18 cellular contexts compared by ENCODE assay signal in genomic region chr5:150283904-150284303, GRCh38. TPM values are rescaled to one million over a fixed set of nuclear protein-coding genes. Genes with fewer than 3 reads are reported as not detected.
DNase-seq lines count a peak whose midpoint lies in the region; TF ChIP-seq lines count a peak whose summit lies in the region.
"Had no signal": no experiment of that assay in that cellular context is flagged by ENCODE, and none has a peak within 500 bp of the region (broad histone marks: within the 10 kb centered on the region; RNA-seq: fewer than 3 reads in every experiment).

No MANE protein-coding gene starts in this region.

- no peaks in the 10 kb centered on the region for H3K9me3 ChIP-seq in neural progenitor cell (ENCODE audit: low read depth)
- H3K9me3 ChIP-seq: HAP-1 had no signal

- peak overlapping the region; percentile 11 for H3K27ac Mint-ChIP-seq in neural progenitor cell
- H3K27ac Mint-ChIP-seq: B cell; CD4-positive, alpha-beta memory T cell; GM23338; HFFc6; IgD-negative memory B cell had no signal

- DNase-seq in dorsolateral prefrontal cortex = no peak
- no peak for DNase-seq in neural progenitor cell (ENCODE audit: low spot score)
- no peak for DNase-seq in Kasumi-1 (lab: John Stamatoyannopoulos, UW)
- DNase-seq in AG08395 (ENCODE audit: low spot score) = no peak
- DNase-seq in middle frontal gyrus (ENCODE audit: extremely low spot score, low spot score) = no peak
- DNase-seq: ACHN; CD4-positive, alpha-beta memory T cell; DMS79 treated with DMSO at 0.1 percent for 48 hours; EL; HFFc6 had no signal

- no peaks in the 10 kb centered on the region for H3K36me3 Mint-ChIP-seq in neural progenitor cell
- H3K36me3 Mint-ChIP-seq: CD4-positive, alpha-beta memory T cell; IgD-negative memory B cell had no signal

- H3K4me3 Mint-ChIP-seq in neural progenitor cell = no peak overlapping the region
- H3K4me3 Mint-ChIP-seq: B cell; CD4-positive, alpha-beta memory T cell; GM23338; HFFc6; IgD-negative memory B cell had no signal

- H3K9ac ChIP-seq in neural progenitor cell = no peak overlapping the region

- no peaks in the 10 kb centered on the region for H3F3A ChIP-seq in neural progenitor cell (ENCODE audit: low read depth)

- H3K4me3 ChIP-seq in dorsolateral prefrontal cortex = peak overlapping the region in 40 of 59 donors; percentile 7 to 79 (median 64)
- no peak overlapping the region for H3K4me3 ChIP-seq in neural progenitor cell
- H3K4me3 ChIP-seq: GM23338, HAP-1 had no signal

- H3K9me3 Mint-ChIP-seq in neural progenitor cell = no peaks in the 10 kb centered on the region
- H3K9me3 Mint-ChIP-seq: CD4-positive, alpha-beta memory T cell; GM23338; HFFc6; IgD-negative memory B cell had no signal

- H3K4me2 ChIP-seq in neural progenitor cell = no peak overlapping the region
- H3K4me2 ChIP-seq: GM23338 had no signal

- peaks cover 69% of the 10 kb centered on the region for H3K4me1 Mint-ChIP-seq in neural progenitor cell
- H3K4me1 Mint-ChIP-seq: B cell, IgD-negative memory B cell had no signal

- H3K36me3 ChIP-seq in neural progenitor cell = no peaks in the 10 kb centered on the region
- H3K36me3 ChIP-seq: HAP-1 had no signal

- no peaks in the 10 kb centered on the region for H3K79me2 ChIP-seq in neural progenitor cell (ENCODE audit: low read depth)

- intact Hi-C loops in dorsolateral prefrontal cortex (cut with DNase I) = no loop called here

- H3K27me3 ChIP-seq in dorsolateral prefrontal cortex = no peaks in the 10 kb centered on the region
- H3K27me3 ChIP-seq in neural progenitor cell = no peaks in the 10 kb centered on the region

- TF ChIP-seq CTCF in dorsolateral prefrontal cortex (IDR thresholded peaks at IDR 0.05 in 54 of 56, conservative IDR thresholded peaks at IDR 0.05 in 2 of 56; ENCODE audit: low read depth in 1 of 56, partially characterized antibody in 56 of 56) = no peak
- TF ChIP-seq CTCF in neural progenitor cell (IDR thresholded peaks at IDR 0.05) = no peak

- H2AFZ ChIP-seq in neural progenitor cell (replicated peaks) = no peak overlapping the region
- H2AFZ ChIP-seq: GM23338 had no signal

- peak overlapping the region; percentile 75 for H3K27ac ChIP-seq in angular gyrus (ENCODE audit: low read depth, low read length)
- H3K27ac ChIP-seq in dorsolateral prefrontal cortex = peak overlapping the region in 41 of 59 donors; percentile 6 to 91 (median 75)
- H3K27ac ChIP-seq in neural progenitor cell = no peak overlapping the region
- peak overlapping the region; percentile 84 for H3K27ac ChIP-seq in temporal lobe (ENCODE audit: low read depth, low read length)
- H3K27ac ChIP-seq: C4-2B had no signal

- no peaks in the 10 kb centered on the region for H4K20me1 ChIP-seq in neural progenitor cell (ENCODE audit: low read depth)

- peaks cover 3% of the 10 kb centered on the region for H3K27me3 Mint-ChIP-seq in neural progenitor cell (ENCODE audit: insufficient read depth, low read depth)

- peaks cover 8% of the 10 kb centered on the region for H3K4me1 ChIP-seq in neural progenitor cell
- H3K4me1 ChIP-seq: HAP-1 had no signal

RNA-seq across cellular contexts. Expression of gene CAMK2A, which starts 5.7 kb away (rescaled TPM):
- total RNA-seq in dorsolateral prefrontal cortex (1,000 to 10,000 TPM in 71 of 120 experiments, 100 to 1,000 TPM in 49; 264 to 1,671 (median 1,064) TPM), neural progenitor cell (ENCODE audit: low replicate concordance) (0.09 and 0.28 TPM in 2 replicates), temporal lobe (6.6 TPM)
- total RNA-seq: B cell; CD4-positive, alpha-beta memory T cell; GM23338; HT1080 had no signal

RNA-seq across cellular contexts. Expression of gene ARSI, which starts 18.8 kb away (rescaled TPM):
- 1 to 10 TPM in 112 of 120 experiments, under 1 TPM in 8; 0.35 to 9.0 (median 2.2) TPM for total RNA-seq in dorsolateral prefrontal cortex
- 4.2 and 13.1 TPM in 2 replicates for total RNA-seq in neural progenitor cell (ENCODE audit: low replicate concordance)
- 0.25 TPM for total RNA-seq in temporal lobe
- total RNA-seq: B cell; CD4-positive, alpha-beta memory T cell had no signal

Comparison
In these comparisons a context has a peak if more than half of its experiments do, and no peak if none do; other contexts are left out.
1. RNA of gene CAMK2A, which starts 5.7 kb away (total RNA-seq): 264 to 1,671 TPM in dorsolateral prefrontal cortex; 6.6 TPM in temporal lobe (single experiment) and 0.09 to 0.28 TPM in neural progenitor cell; every median in the first group is over 10 times any median in the second.